Comparison of ENCODE assay signal across 1 cellular context in genomic region chr3:65889707-65890099, GRCh38.
TF ChIP-seq lines count a peak whose summit lies in the region.

No MANE protein-coding gene starts in this region.

TF ChIP-seq in HCT116, 20 proteins besides CTCF, POLR2A, EP300 and RAD21 (continued from another document):
- TF ChIP-seq, protein P1, sequence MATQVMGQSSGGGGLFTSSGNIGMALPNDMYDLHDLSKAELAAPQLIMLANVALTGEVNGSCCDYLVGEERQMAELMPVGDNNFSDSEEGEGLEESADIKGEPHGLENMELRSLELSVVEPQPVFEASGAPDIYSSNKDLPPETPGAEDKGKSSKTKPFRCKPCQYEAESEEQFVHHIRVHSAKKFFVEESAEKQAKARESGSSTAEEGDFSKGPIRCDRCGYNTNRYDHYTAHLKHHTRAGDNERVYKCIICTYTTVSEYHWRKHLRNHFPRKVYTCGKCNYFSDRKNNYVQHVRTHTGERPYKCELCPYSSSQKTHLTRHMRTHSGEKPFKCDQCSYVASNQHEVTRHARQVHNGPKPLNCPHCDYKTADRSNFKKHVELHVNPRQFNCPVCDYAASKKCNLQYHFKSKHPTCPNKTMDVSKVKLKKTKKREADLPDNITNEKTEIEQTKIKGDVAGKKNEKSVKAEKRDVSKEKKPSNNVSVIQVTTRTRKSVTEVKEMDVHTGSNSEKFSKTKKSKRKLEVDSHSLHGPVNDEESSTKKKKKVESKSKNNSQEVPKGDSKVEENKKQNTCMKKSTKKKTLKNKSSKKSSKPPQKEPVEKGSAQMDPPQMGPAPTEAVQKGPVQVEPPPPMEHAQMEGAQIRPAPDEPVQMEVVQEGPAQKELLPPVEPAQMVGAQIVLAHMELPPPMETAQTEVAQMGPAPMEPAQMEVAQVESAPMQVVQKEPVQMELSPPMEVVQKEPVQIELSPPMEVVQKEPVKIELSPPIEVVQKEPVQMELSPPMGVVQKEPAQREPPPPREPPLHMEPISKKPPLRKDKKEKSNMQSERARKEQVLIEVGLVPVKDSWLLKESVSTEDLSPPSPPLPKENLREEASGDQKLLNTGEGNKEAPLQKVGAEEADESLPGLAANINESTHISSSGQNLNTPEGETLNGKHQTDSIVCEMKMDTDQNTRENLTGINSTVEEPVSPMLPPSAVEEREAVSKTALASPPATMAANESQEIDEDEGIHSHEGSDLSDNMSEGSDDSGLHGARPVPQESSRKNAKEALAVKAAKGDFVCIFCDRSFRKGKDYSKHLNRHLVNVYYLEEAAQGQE (IDR thresholded peaks at IDR 0.05; ENCODE audit: low read depth): no peak
